In the genomic region with DNA sequence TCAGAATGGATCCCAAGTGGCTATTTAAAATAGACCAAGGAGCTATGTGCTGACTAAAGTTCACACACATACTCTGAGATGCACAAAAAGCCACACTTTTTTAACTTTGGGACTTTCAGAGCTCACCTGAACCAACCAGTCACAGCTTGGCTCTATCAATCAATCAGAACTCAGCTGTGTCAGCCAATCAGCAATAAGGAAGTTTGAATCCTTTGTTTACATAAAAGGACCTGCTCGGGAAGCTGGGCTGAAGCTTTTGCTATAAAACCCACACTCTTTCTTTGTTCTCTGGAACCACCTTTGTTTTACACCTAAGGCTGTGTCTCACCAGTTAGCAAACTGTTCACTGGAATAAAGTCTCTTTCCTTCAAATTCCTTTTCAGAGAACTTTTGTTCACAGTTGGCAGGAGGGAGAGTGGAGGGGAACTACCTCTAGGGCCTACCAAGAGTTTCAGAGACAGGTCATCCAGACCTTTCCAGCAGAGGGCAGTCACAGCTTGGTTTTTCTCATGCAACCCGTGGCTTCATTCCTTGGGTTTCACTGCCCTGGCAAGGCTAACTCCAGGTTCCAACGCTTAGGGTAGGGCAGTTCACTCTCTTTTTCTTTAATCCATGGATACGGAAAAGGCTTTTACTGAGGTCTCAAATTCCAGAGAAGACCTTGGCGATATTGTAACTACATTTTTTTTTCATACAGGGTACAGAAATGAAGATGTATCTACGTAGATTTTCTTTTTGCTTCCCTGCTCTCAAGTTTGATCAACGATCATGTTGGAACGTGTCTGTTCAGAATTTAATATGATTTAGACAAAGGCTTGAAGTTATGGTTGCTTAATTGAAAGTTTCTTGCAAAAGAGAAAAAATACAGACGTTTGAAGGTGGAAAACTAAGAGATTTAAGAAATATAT, we compare ENCODE assay signal across 8 cellular contexts.
DNase-seq lines count a peak whose midpoint lies in the region; ATAC-seq and TF ChIP-seq lines count a peak whose summit lies in the region.

No MANE protein-coding gene starts in this region.

- TF ChIP-seq CTCF in GM12865 (IDR thresholded peaks at IDR 0.05; ENCODE audit: insufficient read depth, low read depth, low read length, missing control alignments) (peak; percentile 64), heart right ventricle (IDR thresholded peaks at IDR 0.05) (peak; percentile 30 to 83 (median 78))

- H3K9me3 Mint-ChIP-seq in T-cell, result peaks cover 0 to 2% (median 0%) of the 10 kb centered on the region in 3 donors

- WGBS in heart right ventricle, 2 donors, result 45 to 48% methylated on average over 9 of the region's 9 CpGs

- POLR2A ChIA-PET in T-cell (lab: Charles Lee), result interaction anchor here (0.6 kb wide), 2 partner anchors 40 to 79 kb away, joined by 3 read pairs; no protein-coding TSS in a partner anchor

- no peaks in the 10 kb centered on the region for H3K4me1 ChIP-seq in heart right ventricle

- no peaks in the 10 kb centered on the region for H3K9me3 ChIP-seq in heart right ventricle

- H3K27ac ChIP-seq in heart right ventricle, result no peak overlapping the region

- intact Hi-C loops in heart right ventricle (cut with DNase I), result loop anchor here in 7 of 10 donors (1.0 to 10.0 kb wide), 8 partner anchors 68 to 678 kb away; partner anchors contain the start of gene MMRN1 (in 1 of the 7)

- peaks cover 0 to 6% (median 6%) of the 10 kb centered on the region in 3 donors for H3K4me1 Mint-ChIP-seq in T-cell

- H3K27ac Mint-ChIP-seq in T-cell, result no peak overlapping the region

- DNase-seq in GM12865 (ENCODE audit: low read depth) (peak; percentile 65), NCI-H1105 treated with DMSO at 0.1 percent for 48 hours (lab: John Stamatoyannopoulos, UW) (peak; percentile 60), T-cell (peak; percentile 36 to 80 (median 70)), amniotic epithelial cell (ENCODE audit: low read depth) (peak; percentile 77), heart right ventricle (peak; percentile 26 to 87), putamen (ENCODE audit: low spot score) (peak; percentile 67), T1000 (lab: John Stamatoyannopoulos, UW) (no peak)

- peak overlapping the region in 1 of 3 donors; percentile 54 for H3K4me3 Mint-ChIP-seq in T-cell

- no peaks in the 10 kb centered on the region for H3K27me3 ChIP-seq in heart right ventricle

- H3K4me3 ChIP-seq in GM12865 (ENCODE audit: low read depth, low read length), result no peak overlapping the region
- H3K4me3 ChIP-seq in heart right ventricle, result no peak overlapping the region

- ATAC-seq in HG02588 (IDR thresholded peaks at IDR 0.05; ENCODE audit: unreplicated experiment) (peak; percentile 92), T-cell (replicated peaks in 1 of 4) (peak; percentile 82 to 93 (median 91)), heart right ventricle (peak; percentile 84 to 98 (median 94))

- no peaks in the 10 kb centered on the region for H3K36me3 ChIP-seq in heart right ventricle

- peaks cover 0 to 4% of the 10 kb centered on the region in 2 donors for H3K27me3 Mint-ChIP-seq in T-cell

- CTCF ChIA-PET in T-cell (lab: Charles Lee), result interaction anchor here (0.6 to 4.3 kb wide), 34 partner anchors 9 to 696 kb away, joined by 3 to 68 read pairs (median 4); no protein-coding TSS in a partner anchor

- no peaks in the 10 kb centered on the region for H3K36me3 Mint-ChIP-seq in T-cell
